8 cellular contexts compared by ENCODE assay signal in genomic region chr13:21060063-21060826, GRCh38. TPM values are rescaled to one million over a fixed set of nuclear protein-coding genes. Genes with fewer than 3 reads are reported as not detected.
DNase-seq lines count a peak whose midpoint lies in the region; ATAC-seq and TF ChIP-seq lines count a peak whose summit lies in the region.

No MANE protein-coding gene starts in this region.

- H3K4me3 Mint-ChIP-seq in memory B cell (peak overlapping the region; percentile 70), type B pancreatic cell (peak overlapping the region; percentile 81)

- H3K27me3 Mint-ChIP-seq in memory B cell (peaks cover 10% of the 10 kb centered on the region), type B pancreatic cell (peaks cover 6% of the 10 kb centered on the region)

- H3K9me3 Mint-ChIP-seq in memory B cell (no peaks in the 10 kb centered on the region), type B pancreatic cell (no peaks in the 10 kb centered on the region)

- peaks cover 4% of the 10 kb centered on the region for H3K4me1 Mint-ChIP-seq in memory B cell
- peaks cover 25% of the 10 kb centered on the region for H3K4me1 Mint-ChIP-seq in type B pancreatic cell (ENCODE audit: unreplicated experiment)

- ATAC-seq in GM21825 (IDR thresholded peaks at IDR 0.05; ENCODE audit: unreplicated experiment) (peak; percentile 21), memory B cell (ENCODE audit: low read depth) (peak; percentile 13)

- H3K27ac Mint-ChIP-seq in memory B cell (no peak overlapping the region), type B pancreatic cell (peak overlapping the region; percentile 41)

- peak; percentile 46 for DNase-seq in EL
- DNase-seq in OCI-M1 (lab: John Stamatoyannopoulos, UW): peak; percentile 11
- DNase-seq in dermis blood vessel endothelial cell: peak; percentile 53
- no peak for DNase-seq in memory B cell (ENCODE audit: low spot score in 2 of 2)
- peak; percentile 75 for DNase-seq in type B pancreatic cell (ENCODE audit: extremely low spot score, unreplicated experiment)
- DNase-seq in NCI-H526 treated with DMSO at 0.1 percent for 48 hours (lab: John Stamatoyannopoulos, UW): no peak
- no peak for DNase-seq in medulla oblongata (ENCODE audit: extremely low spot score)

- TF ChIP-seq CTCF in type B pancreatic cell (conservative IDR thresholded peaks at IDR 0.05): no peak

- H3K36me3 Mint-ChIP-seq in memory B cell (no peaks in the 10 kb centered on the region), type B pancreatic cell (no peaks in the 10 kb centered on the region)

RNA-seq across cellular contexts. Expression of gene LATS2, which starts 1.1 kb away (rescaled TPM):
- total RNA-seq in dermis blood vessel endothelial cell (31.3 and 49.8 TPM in 2 replicates), type B pancreatic cell (ENCODE audit: low replicate concordance) (14.6 and 17.8 TPM in 2 replicates)

Comparison
In these comparisons a context has a peak if more than half of its experiments do, and no peak if none do; other contexts are left out.
1. DNase-seq: peak in EL (single experiment), OCI-M1 (single experiment), dermis blood vessel endothelial cell (single experiment) and type B pancreatic cell (single experiment); none in memory B cell (0 of 2), NCI-H526 treated with DMSO at 0.1 percent for 48 hours (single experiment) and medulla oblongata (single experiment).